ENCODE assay signal across 19 cellular contexts in genomic region chr12:65720739-65721138, GRCh38.
DNase-seq lines count a peak whose midpoint lies in the region; ATAC-seq and TF ChIP-seq lines count a peak whose summit lies in the region.
"Had no signal": no experiment of that assay in that cellular context is flagged by ENCODE, and none has a peak within 500 bp of the region (broad histone marks: within the 10 kb centered on the region; RNA-seq: fewer than 3 reads in every experiment).

No MANE protein-coding gene starts in this region.

- H3K4me3 ChIP-seq in neural progenitor cell: no peak overlapping the region
- no peak overlapping the region for H3K4me3 ChIP-seq in Karpas-422 (ENCODE audit: low read length)

- peak overlapping the region; percentile 52 for H3K27ac ChIP-seq in epithelial cell of prostate
- no peak overlapping the region for H3K27ac ChIP-seq in neural progenitor cell
- no peak overlapping the region for H3K27ac ChIP-seq in Karpas-422 (ENCODE audit: low read length)

- H3K9me3 Mint-ChIP-seq in neural progenitor cell: peaks cover 10% of the 10 kb centered on the region
- H3K9me3 Mint-ChIP-seq in activated T-cell treated with anti-CD3 and anti-CD28 coated beads, Interleukin-2, amount 50 U/mL, for 72 hours: no peaks in the 10 kb centered on the region
- H3K9me3 Mint-ChIP-seq: activated B cell treated with CpG ODN at 0.5 μM for 24 hours; nephron; T-helper 1 cell treated with Interleukin-12 subunit alpha and Interleukin-12 subunit beta and Interleukin-4 antibody, amounts not matched to agents 30 μg/mL and 1 μg/mL, for 36 hours had no signal

- H3K4me2 ChIP-seq in neural progenitor cell (no peak overlapping the region), Karpas-422 (ENCODE audit: low read depth, low read length, poor library complexity, severe bottlenecking) (no peak overlapping the region)

- no peaks in the 10 kb centered on the region for H3F3A ChIP-seq in neural progenitor cell (ENCODE audit: low read depth)

- H3K79me2 ChIP-seq in neural progenitor cell (ENCODE audit: low read depth): no peaks in the 10 kb centered on the region
- H3K79me2 ChIP-seq in Karpas-422 (ENCODE audit: low read length): no peaks in the 10 kb centered on the region

- H3K36me3 ChIP-seq in neural progenitor cell: no peaks in the 10 kb centered on the region
- no peaks in the 10 kb centered on the region for H3K36me3 ChIP-seq in Karpas-422 (ENCODE audit: insufficient read depth, low read length)

- H3K4me1 ChIP-seq in neural progenitor cell (peaks cover 22% of the 10 kb centered on the region), Karpas-422 (ENCODE audit: low read length) (no peaks in the 10 kb centered on the region)

- H3K9me3 ChIP-seq in neural progenitor cell (ENCODE audit: low read depth) (no peaks in the 10 kb centered on the region), Karpas-422 (ENCODE audit: low read length) (no peaks in the 10 kb centered on the region)

- H3K4me1 Mint-ChIP-seq in neural progenitor cell: peaks cover 26% of the 10 kb centered on the region
- H3K4me1 Mint-ChIP-seq in activated T-cell treated with anti-CD3 and anti-CD28 coated beads, Interleukin-2, amount 50 U/mL, for 72 hours (ENCODE audit: low read depth): no peaks in the 10 kb centered on the region
- H3K4me1 Mint-ChIP-seq: activated B cell treated with CpG ODN at 0.5 μM for 24 hours, CD14-positive monocyte, nephron had no signal

- H2AFZ ChIP-seq in neural progenitor cell (replicated peaks) (no peak overlapping the region), Karpas-422 (ENCODE audit: low read length) (no peak overlapping the region)

- no peak for ATAC-seq in activated T-cell treated with anti-CD3 and anti-CD28 coated beads, Interleukin-2, amount 50 U/mL, for 72 hours (replicated peaks in 1 of 2)
- ATAC-seq: esophagus mucosa had no signal

- H3K27me3 ChIP-seq in neural progenitor cell (no peaks in the 10 kb centered on the region), Karpas-422 (ENCODE audit: low read length) (no peaks in the 10 kb centered on the region)

- H3K9ac ChIP-seq in neural progenitor cell (no peak overlapping the region), Karpas-422 (ENCODE audit: low read length) (no peak overlapping the region)

- peak overlapping the region; percentile 40 for H3K27ac Mint-ChIP-seq in neural progenitor cell
- H3K27ac Mint-ChIP-seq in activated T-cell treated with anti-CD3 and anti-CD28 coated beads, Interleukin-2, amount 50 U/mL, for 72 hours: no peak overlapping the region
- H3K27ac Mint-ChIP-seq: activated B cell treated with CpG ODN at 0.5 μM for 24 hours; CD14-positive monocyte; T-helper 1 cell treated with Interleukin-12 subunit alpha and Interleukin-12 subunit beta and Interleukin-4 antibody, amounts not matched to agents 30 μg/mL and 1 μg/mL, for 36 hours had no signal

- DNase-seq in EL (peak; percentile 46), NCI-H82 treated with DMSO at 0.1 percent for 48 hours (lab: John Stamatoyannopoulos, UW; ENCODE audit: unreplicated experiment) (peak; percentile 43), epithelial cell of prostate (ENCODE audit: low read depth, low spot score) (no peak), neural progenitor cell (ENCODE audit: low spot score) (peak; percentile 25), Karpas-422 (no peak), CD1c-positive myeloid dendritic cell (ENCODE audit: extremely low spot score) (no peak), NOMO-1 (lab: John Stamatoyannopoulos, UW; ENCODE audit: unreplicated experiment in 2 of 2) (no peak)
- DNase-seq in activated T-cell treated with anti-CD3 and anti-CD28 coated beads, Interleukin-2, amount 50 U/mL, for 72 hours: no peak
- DNase-seq: activated B cell treated with CpG ODN at 0.5 μM for 24 hours; amygdala; cortex of kidney; MV-4-11; NCI-H2107; stimulated activated CD4-positive, alpha-beta T cell treated with anti-CD3 and anti-CD28 coated beads, Interleukin-2, amount 100 ng/mL, for 24 hours; substantia nigra had no signal

- H3K27me3 Mint-ChIP-seq in neural progenitor cell (ENCODE audit: insufficient read depth, low read depth): peaks cover 8% of the 10 kb centered on the region
- H3K27me3 Mint-ChIP-seq in activated T-cell treated with anti-CD3 and anti-CD28 coated beads, Interleukin-2, amount 50 U/mL, for 72 hours (ENCODE audit: low read depth): peaks cover 37% of the 10 kb centered on the region

- no peaks in the 10 kb centered on the region for H3K9me2 ChIP-seq in Karpas-422 (replicated peaks; ENCODE audit: insufficient read depth, low read length)

- H3K36me3 Mint-ChIP-seq in neural progenitor cell: peaks cover 2% of the 10 kb centered on the region
- H3K36me3 Mint-ChIP-seq in activated T-cell treated with anti-CD3 and anti-CD28 coated beads, Interleukin-2, amount 50 U/mL, for 72 hours (ENCODE audit: insufficient read depth in 2 of 2): no peaks in the 10 kb centered on the region
- H3K36me3 Mint-ChIP-seq: CD14-positive monocyte had no signal

- H4K20me1 ChIP-seq in neural progenitor cell (ENCODE audit: low read depth): no peaks in the 10 kb centered on the region
- H4K20me1 ChIP-seq in Karpas-422 (ENCODE audit: insufficient read depth, low read depth, low read length): no peaks in the 10 kb centered on the region

- no peak for TF ChIP-seq CTCF in neural progenitor cell (IDR thresholded peaks at IDR 0.05)

- H3K4me3 Mint-ChIP-seq in neural progenitor cell: peak overlapping the region; percentile 56
- no peak overlapping the region for H3K4me3 Mint-ChIP-seq in activated T-cell treated with anti-CD3 and anti-CD28 coated beads, Interleukin-2, amount 50 U/mL, for 72 hours
- H3K4me3 Mint-ChIP-seq: activated B cell treated with CpG ODN at 0.5 μM for 24 hours; CD14-positive monocyte; nephron; T-helper 1 cell treated with Interleukin-12 subunit alpha and Interleukin-12 subunit beta and Interleukin-4 antibody, amounts not matched to agents 30 μg/mL and 1 μg/mL, for 36 hours had no signal

Comparison
In these comparisons a context has a peak if more than half of its experiments do, and no peak if none do; other contexts are left out.
1. DNase-seq: peak in EL (single experiment), NCI-H82 treated with DMSO at 0.1 percent for 48 hours (single experiment) and neural progenitor cell (single experiment); none in epithelial cell of prostate (single experiment), Karpas-422 (single experiment), CD1c-positive myeloid dendritic cell (single experiment), activated T-cell treated with anti-CD3 and anti-CD28 coated beads, Interleukin-2, amount 50 U/mL, for 72 hours (0 of 2) and NOMO-1 (0 of 2).